In genomic region chr11:95435628-95436353, GRCh38 we compare ENCODE assay signal across 16 cellular contexts.
"Had no signal": no experiment of that assay in that cellular context is flagged by ENCODE, and none has a peak within 500 bp of the region (broad histone marks: within the 10 kb centered on the region; RNA-seq: fewer than 3 reads in every experiment).

No MANE protein-coding gene starts in this region.

- H3K4me1 ChIP-seq: upper lobe of left lung had no signal

- H3K27ac ChIP-seq: adrenal gland, coronary artery, suprapubic skin, upper lobe of left lung, WERI-Rb-1 had no signal

- H3K27me3 ChIP-seq: adrenal gland, heart right ventricle, suprapubic skin, upper lobe of left lung had no signal

- H3K36me3 ChIP-seq: adrenal gland, heart right ventricle, suprapubic skin, upper lobe of left lung, WERI-Rb-1 had no signal

- ATAC-seq: activated T-helper 17 cell treated with anti-CD3 and anti-CD28 coated beads, Interleukin-2, amount 50 U/mL, for 72 hours; heart right ventricle; stimulated activated naive CD8-positive, alpha-beta T cell treated with anti-CD3 and anti-CD28 coated beads, Interleukin-15, Interleukin-2, amounts not matched to agents 100 U/mL and 50 U/mL, for 24 hours had no signal

- H3K4me3 Mint-ChIP-seq: activated CD4-positive, alpha-beta T cell treated with anti-CD3 and anti-CD28 coated beads, Interleukin-2, amount 10 ng/mL, durations not matched to agents 7 days and 5 days; activated naive CD4-positive, alpha-beta T cell treated with anti-CD3 and anti-CD28 coated beads for 36 hours; activated T-helper 17 cell treated with anti-CD3 and anti-CD28 coated beads, Interleukin-2, amount 50 U/mL, for 72 hours had no signal

- H3K27ac Mint-ChIP-seq: activated CD4-positive, alpha-beta T cell treated with anti-CD3 and anti-CD28 coated beads, Interleukin-2, amount 10 ng/mL, durations not matched to agents 7 days and 5 days; activated naive CD4-positive, alpha-beta T cell treated with anti-CD3 and anti-CD28 coated beads for 36 hours; activated T-helper 17 cell treated with anti-CD3 and anti-CD28 coated beads, Interleukin-2, amount 50 U/mL, for 72 hours had no signal

- H3K9me3 ChIP-seq: adrenal gland, heart right ventricle, suprapubic skin, upper lobe of left lung had no signal

- H3K4me1 Mint-ChIP-seq: activated T-helper 17 cell treated with anti-CD3 and anti-CD28 coated beads, Interleukin-2, amount 50 U/mL, for 72 hours had no signal

- DNase-seq: activated CD4-positive, alpha-beta T cell treated with anti-CD3 and anti-CD28 coated beads, Interleukin-2, amount 10 ng/mL, durations not matched to agents 7 days and 5 days; activated CD8-positive, alpha-beta memory T cell treated with anti-CD3 and anti-CD28 coated beads for 24 hours; activated naive CD4-positive, alpha-beta T cell treated with anti-CD3 and anti-CD28 coated beads for 36 hours; adrenal gland; central memory CD4-positive, alpha-beta T cell; effector CD4-positive, alpha-beta T cell; heart right ventricle; occipital lobe; stimulated activated CD4-positive, alpha-beta T cell treated with anti-CD3 and anti-CD28 coated beads, Interleukin-2, amount 100 ng/mL, for 48 hours; stimulated activated naive CD8-positive, alpha-beta T cell treated with anti-CD3 and anti-CD28 coated beads, Interleukin-15, Interleukin-2, amounts not matched to agents 100 U/mL and 50 U/mL, for 24 hours; T1000; upper lobe of left lung; WERI-Rb-1 had no signal

- H3K9me3 Mint-ChIP-seq: activated CD4-positive, alpha-beta T cell treated with anti-CD3 and anti-CD28 coated beads, Interleukin-2, amount 10 ng/mL, durations not matched to agents 7 days and 5 days; activated naive CD4-positive, alpha-beta T cell treated with anti-CD3 and anti-CD28 coated beads for 36 hours; activated T-helper 17 cell treated with anti-CD3 and anti-CD28 coated beads, Interleukin-2, amount 50 U/mL, for 72 hours had no signal

- H3K4me3 ChIP-seq: adrenal gland, coronary artery, heart right ventricle, suprapubic skin, upper lobe of left lung had no signal
